In the genomic region with DNA sequence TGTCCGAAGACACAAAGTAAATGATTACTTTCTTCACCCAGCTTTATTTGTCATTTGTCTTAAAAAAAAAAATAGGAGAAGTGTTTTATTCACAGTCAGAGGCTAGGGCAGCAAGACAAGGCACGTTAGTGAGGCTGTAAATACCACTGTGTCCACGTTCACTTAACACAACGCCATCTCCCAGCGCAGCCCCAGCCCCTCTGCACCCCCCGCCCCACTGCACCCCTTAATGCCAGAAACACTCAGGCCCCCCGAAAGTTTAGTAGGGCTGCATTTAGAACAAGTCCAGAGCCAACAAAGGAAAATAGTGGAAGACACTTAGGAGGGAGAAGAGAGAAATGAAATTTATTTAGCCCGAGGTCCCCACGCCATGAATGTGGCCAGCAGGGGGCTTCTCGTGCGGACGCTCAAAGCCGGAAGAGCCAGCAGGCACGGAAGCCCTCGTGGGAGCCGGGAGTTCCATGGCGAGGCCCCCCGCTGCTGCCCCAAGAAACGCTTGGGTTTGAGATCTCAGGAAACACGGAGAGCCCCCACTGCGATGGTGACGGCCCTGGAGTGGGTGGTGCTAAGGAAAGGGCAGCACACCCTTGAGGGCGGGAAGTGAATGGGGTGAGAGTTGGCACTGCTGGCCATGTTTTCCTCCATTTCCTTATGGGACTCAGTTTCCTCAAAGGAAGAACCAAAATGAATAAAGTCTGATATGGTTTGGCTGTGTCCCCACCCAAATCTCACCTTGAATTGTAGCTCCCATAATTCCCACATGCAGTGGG, we compare ENCODE assay signal across 8 cellular contexts. TPM values are rescaled to one million over a fixed set of nuclear protein-coding genes. Genes with fewer than 3 reads are reported as not detected.
DNase-seq lines count a peak whose midpoint lies in the region; ATAC-seq and TF ChIP-seq lines count a peak whose summit lies in the region.

No MANE protein-coding gene starts in this region.

- H3K4me3 ChIP-seq in mucosa of descending colon: no peak overlapping the region

- peak overlapping the region; percentile 68 for H3K4me3 Mint-ChIP-seq in activated CD8-positive, alpha-beta memory T cell treated with anti-CD3 and anti-CD28 coated beads, Interleukin-2, amount 10 ng/mL, durations not matched to agents 7 days and 5 days
- H3K4me3 Mint-ChIP-seq in endothelial cell (ENCODE audit: unreplicated experiment): no peak overlapping the region

- H3K27me3 Mint-ChIP-seq in activated CD8-positive, alpha-beta memory T cell treated with anti-CD3 and anti-CD28 coated beads, Interleukin-2, amount 10 ng/mL, durations not matched to agents 7 days and 5 days: peaks cover 22% of the 10 kb centered on the region
- H3K27me3 Mint-ChIP-seq in endothelial cell (ENCODE audit: unreplicated experiment): no peaks in the 10 kb centered on the region

- H3K9me3 ChIP-seq in mucosa of descending colon: no peaks in the 10 kb centered on the region

- H3K4me1 ChIP-seq in mucosa of descending colon (ENCODE audit: low read depth): peaks cover 11% of the 10 kb centered on the region

- peaks cover 29% of the 10 kb centered on the region for H3K4me1 Mint-ChIP-seq in activated CD8-positive, alpha-beta memory T cell treated with anti-CD3 and anti-CD28 coated beads, Interleukin-2, amount 10 ng/mL, durations not matched to agents 7 days and 5 days
- peaks cover 12% of the 10 kb centered on the region for H3K4me1 Mint-ChIP-seq in endothelial cell (ENCODE audit: unreplicated experiment)

- TF ChIP-seq CTCF in endothelial cell (IDR thresholded peaks at IDR 0.05; ENCODE audit: unreplicated experiment) (peak; percentile 80), mucosa of descending colon (IDR thresholded peaks at IDR 0.05) (peak; percentile 51)

- peak; percentile 55 for ATAC-seq in activated CD8-positive, alpha-beta memory T cell treated with anti-CD3 and anti-CD28 coated beads, Interleukin-2, amount 10 ng/mL, durations not matched to agents 7 days and 5 days
- ATAC-seq in mucosa of descending colon (peak; percentile 88), GM18870 (IDR thresholded peaks at IDR 0.05; ENCODE audit: unreplicated experiment) (no peak)

- no peaks in the 10 kb centered on the region for H3K36me3 ChIP-seq in mucosa of descending colon (ENCODE audit: low read depth)

- H3K27ac Mint-ChIP-seq in activated CD8-positive, alpha-beta memory T cell treated with anti-CD3 and anti-CD28 coated beads, Interleukin-2, amount 10 ng/mL, durations not matched to agents 7 days and 5 days: peak overlapping the region; percentile 73
- H3K27ac Mint-ChIP-seq in endothelial cell (ENCODE audit: unreplicated experiment): peak overlapping the region; percentile 33

- H3K9me3 Mint-ChIP-seq in activated CD8-positive, alpha-beta memory T cell treated with anti-CD3 and anti-CD28 coated beads, Interleukin-2, amount 10 ng/mL, durations not matched to agents 7 days and 5 days (ENCODE audit: low read depth): no peaks in the 10 kb centered on the region
- H3K9me3 Mint-ChIP-seq in endothelial cell (ENCODE audit: unreplicated experiment): no peaks in the 10 kb centered on the region

- peaks cover 2% of the 10 kb centered on the region for H3K36me3 Mint-ChIP-seq in activated CD8-positive, alpha-beta memory T cell treated with anti-CD3 and anti-CD28 coated beads, Interleukin-2, amount 10 ng/mL, durations not matched to agents 7 days and 5 days
- no peaks in the 10 kb centered on the region for H3K36me3 Mint-ChIP-seq in endothelial cell (ENCODE audit: low read depth, unreplicated experiment)

- DNase-seq in activated gamma-delta T cell treated with Interleukin-2 at 50 U/mL for 16 hours (peak; percentile 41), activated gamma-delta T cell (lab: John Stamatoyannopoulos, UW) (no peak), NCI-H2107 (lab: John Stamatoyannopoulos, UW) (peak; percentile 9), endothelial cell (ENCODE audit: low spot score) (peak; percentile 73), mucosa of descending colon (peak; percentile 72 to 90 (median 82))
- DNase-seq in activated CD8-positive, alpha-beta memory T cell treated with anti-CD3 and anti-CD28 coated beads, Interleukin-2, amount 10 ng/mL, durations not matched to agents 7 days and 5 days: peak; percentile 68
- DNase-seq in stimulated activated CD8-positive, alpha-beta memory T cell treated with anti-CD3 and anti-CD28 coated beads, Interleukin-4, amount 100 ng/mL, for 48 hours: peak; percentile 65

- CTCF ChIA-PET in activated CD8-positive, alpha-beta memory T cell treated with anti-CD3 and anti-CD28 coated beads, Interleukin-2, amount 10 ng/mL, durations not matched to agents 7 days and 5 days (lab: Charles Lee): interaction anchor here (0.6 to 4.8 kb wide), 41 partner anchors 10 to 905 kb away, joined by 3 to 95 read pairs (median 4); a partner anchor contains a TSS

- intact Hi-C loops in mucosa of descending colon (cut with DNase I, micrococcal nuclease): loop anchor here in 1 of 2 donors (2.0 kb wide), 1 partner anchor 396 kb away; no protein-coding TSS in a partner anchor

RNA-seq across cellular contexts. Expression of a gene that starts 50.2 kb away (rescaled TPM):
- total RNA-seq in activated CD8-positive, alpha-beta memory T cell treated with anti-CD3 and anti-CD28 coated beads, Interleukin-2, amount 10 ng/mL, durations not matched to agents 7 days and 5 days: not detected
- not detected for total RNA-seq in endothelial cell (ENCODE audit: unreplicated experiment)
- 10 to 100 TPM in 2 of 3 donors, 1 to 10 TPM in 1; 7.5 to 25.3 (median 15.3) TPM for total RNA-seq in mucosa of descending colon
